In genomic region chr11:8344346-8344745, GRCh38 we compare ENCODE assay signal across 29 cellular contexts.
"Had no signal": no experiment of that assay in that cellular context is flagged by ENCODE, and none has a peak within 500 bp of the region (broad histone marks: within the 10 kb centered on the region; RNA-seq: fewer than 3 reads in every experiment).

No MANE protein-coding gene starts in this region.

- H3K36me3 ChIP-seq: brain microvascular endothelial cell had no signal

- H3K27ac ChIP-seq: brain microvascular endothelial cell, coronary artery, dorsolateral prefrontal cortex had no signal

- H3K36me3 Mint-ChIP-seq: activated CD4-positive, alpha-beta memory T cell treated with anti-CD3 and anti-CD28 coated beads for 36 hours; activated CD8-positive, alpha-beta memory T cell treated with anti-CD3 and anti-CD28 coated beads, Interleukin-2, amount 10 ng/mL, durations not matched to agents 7 days and 5 days; activated naive CD4-positive, alpha-beta T cell treated with anti-CD3 and anti-CD28 coated beads, Interleukin-2, amount 10 ng/mL, durations not matched to agents 7 days and 5 days; activated naive CD8-positive, alpha-beta T cell had no signal

- ATAC-seq: activated CD4-positive, alpha-beta T cell treated with anti-CD3 and anti-CD28 coated beads for 36 hours; activated CD8-positive, alpha-beta memory T cell treated with anti-CD3 and anti-CD28 coated beads, Interleukin-2, amount 10 ng/mL, durations not matched to agents 7 days and 5 days; activated CD8-positive, alpha-beta T cell treated with anti-CD3 and anti-CD28 coated beads, Interleukin-2, amount 10 ng/mL, durations not matched to agents 7 days and 5 days; activated T-cell treated with anti-CD3 and anti-CD28 coated beads, Interleukin-2, amount 50 U/mL, for 72 hours had no signal

- H3K9me3 Mint-ChIP-seq: activated naive CD4-positive, alpha-beta T cell treated with anti-CD3 and anti-CD28 coated beads, Interleukin-2, amount 10 ng/mL, durations not matched to agents 7 days and 5 days; activated T-cell treated with anti-CD3 and anti-CD28 coated beads, Interleukin-2, amount 50 U/mL, for 24 hours; central memory CD8-positive, alpha-beta T cell; dendritic cell treated with granulocyte-macrophage colony-stimulating factor and Interleukin-4, amounts not matched to agents 40 ng/mL and 50 ng/mL, for 4 days; endodermal cell had no signal

- H3K4me3 ChIP-seq: coronary artery, dorsolateral prefrontal cortex had no signal

- H3K27me3 ChIP-seq: brain microvascular endothelial cell had no signal

- FAIRE-seq: astrocyte, bronchial epithelial cell, frontal cortex had no signal

- H3K27ac Mint-ChIP-seq: activated CD4-positive, alpha-beta memory T cell treated with anti-CD3 and anti-CD28 coated beads for 36 hours; activated CD4-positive, alpha-beta T cell treated with anti-CD3 and anti-CD28 coated beads for 36 hours; activated CD4-positive, alpha-beta T cell treated with anti-CD3 and anti-CD28 coated beads, Interleukin-2, amount 10 ng/mL, durations not matched to agents 24 days and 14 days; activated CD8-positive, alpha-beta memory T cell treated with anti-CD3 and anti-CD28 coated beads, Interleukin-2, amount 10 ng/mL, durations not matched to agents 7 days and 5 days; activated CD8-positive, alpha-beta T cell treated with anti-CD3 and anti-CD28 coated beads, Interleukin-2, amount 10 ng/mL, durations not matched to agents 7 days and 5 days; activated naive CD8-positive, alpha-beta T cell; activated T-cell treated with anti-CD3 and anti-CD28 coated beads, Interleukin-2, amount 50 U/mL, for 24 hours; activated T-cell treated with anti-CD3 and anti-CD28 coated beads, Interleukin-2, amount 50 U/mL, for 72 hours; dendritic cell treated with granulocyte-macrophage colony-stimulating factor and Interleukin-4, amounts not matched to agents 40 ng/mL and 50 ng/mL, for 4 days; endodermal cell had no signal

- DNase-seq: activated CD4-positive, alpha-beta memory T cell treated with anti-CD3 and anti-CD28 coated beads for 36 hours; activated CD4-positive, alpha-beta T cell treated with anti-CD3 and anti-CD28 coated beads for 36 hours; activated CD4-positive, alpha-beta T cell treated with anti-CD3 and anti-CD28 coated beads, Interleukin-2, amount 10 ng/mL, durations not matched to agents 24 days and 14 days; activated CD4-positive, CD25-positive, alpha-beta regulatory T cell; activated CD4-positive, CD25-positive, alpha-beta regulatory T cell treated with anti-CD3 and anti-CD28 coated beads, Interleukin-2, amount 50 U/mL, for 72 hours; activated CD8-positive, alpha-beta memory T cell treated with anti-CD3 and anti-CD28 coated beads, Interleukin-2, amount 10 ng/mL, durations not matched to agents 7 days and 5 days; activated CD8-positive, alpha-beta memory T cell treated with anti-CD3 and anti-CD28 coated beads, Interleukin-2, amount 50 U/mL, for 4 hours; activated CD8-positive, alpha-beta T cell treated with anti-CD3 and anti-CD28 coated beads, Interleukin-2, amount 10 ng/mL, durations not matched to agents 7 days and 5 days; activated gamma-delta T cell; activated naive CD4-positive, alpha-beta T cell; activated naive CD4-positive, alpha-beta T cell treated with anti-CD3 and anti-CD28 coated beads, Interleukin-2, amount 10 ng/mL, durations not matched to agents 7 days and 5 days; activated T-cell treated with anti-CD3 and anti-CD28 coated beads, Interleukin-2, amount 50 U/mL, for 24 hours; activated T-cell treated with anti-CD3 and anti-CD28 coated beads, Interleukin-2, amount 50 U/mL, for 72 hours; amniotic stem cell; anterior cingulate cortex; brain microvascular endothelial cell; dorsolateral prefrontal cortex; effector memory CD4-positive, alpha-beta T cell; endodermal cell; foreskin fibroblast; head of caudate nucleus; T1000 had no signal
